In genomic region chr13:97225533-97225932, GRCh38 we compare ENCODE assay signal across 8 cellular contexts. TPM values are rescaled to one million over a fixed set of nuclear protein-coding genes. Genes with fewer than 3 reads are reported as not detected.
A peak's percentile ranks its signal among the peaks of the same experiment; 100 is the strongest.
DNase-seq lines count a peak whose midpoint lies in the region; ATAC-seq and TF ChIP-seq lines count a peak whose summit lies in the region.

No MANE protein-coding gene starts in this region.

- peak overlapping the region; percentile 93 for H3K27ac Mint-ChIP-seq in HFFc6
- H3K27ac Mint-ChIP-seq in naive thymus-derived CD4-positive, alpha-beta T cell: peak overlapping the region; percentile 80 to 98 (median 94)

- H3K79me2 ChIP-seq in ACC112 (ENCODE audit: control insufficient read depth, insufficient read depth, low read length, unreplicated experiment): peaks cover 74% of the 10 kb centered on the region

- intact Hi-C loops in naive thymus-derived CD4-positive, alpha-beta T cell (cut with micrococcal nuclease): loop anchor here (2.0 to 10.0 kb wide), 4 partner anchors 13 to 1349 kb away; partner anchors contain the start of gene STK24 (in 1 of the 2)

- peaks cover 74% of the 10 kb centered on the region for H3K4me1 Mint-ChIP-seq in HFFc6 (ENCODE audit: low read depth)
- H3K4me1 Mint-ChIP-seq in naive thymus-derived CD4-positive, alpha-beta T cell: peaks cover 46 to 78% (median 62%) of the 10 kb centered on the region in 7 donors

- ATAC-seq in naive thymus-derived CD4-positive, alpha-beta T cell: no peak

- no peaks in the 10 kb centered on the region for H3K27me3 ChIP-seq in ACC112 (ENCODE audit: insufficient read depth, low read length)
- H3K27me3 ChIP-seq in naive thymus-derived CD4-positive, alpha-beta T cell (ENCODE audit: control insufficient read depth in 2 of 2, insufficient read depth in 2 of 2, low read length in 2 of 2): no peaks in the 10 kb centered on the region

- no peaks in the 10 kb centered on the region for H3K9me3 ChIP-seq in naive thymus-derived CD4-positive, alpha-beta T cell (ENCODE audit: control insufficient read depth in 2 of 3, low read length in 3 of 3)

- no peaks in the 10 kb centered on the region; the same call in 1 of the 2 replicates for H3K27me3 Mint-ChIP-seq in HFFc6 (ENCODE audit: insufficient read depth)
- H3K27me3 Mint-ChIP-seq in naive thymus-derived CD4-positive, alpha-beta T cell: no peaks in the 10 kb centered on the region

- H3K9me3 Mint-ChIP-seq in HFFc6: no peaks in the 10 kb centered on the region
- H3K9me3 Mint-ChIP-seq in naive thymus-derived CD4-positive, alpha-beta T cell: no peaks in the 10 kb centered on the region

- H2AFZ ChIP-seq in ACC112 (ENCODE audit: low read length, unreplicated experiment): no peak overlapping the region

- CTCF ChIA-PET in naive thymus-derived CD4-positive, alpha-beta T cell (lab: Charles Lee): interaction anchor here (0.6 to 0.9 kb wide), 2 partner anchors 115 to 1480 kb away, joined by 3 read pairs; no protein-coding TSS in a partner anchor

- H3K36me3 Mint-ChIP-seq in HFFc6 (ENCODE audit: low read depth): peaks cover 55% of the 10 kb centered on the region
- peaks cover 0 to 9% (median 5%) of the 10 kb centered on the region in 5 donors for H3K36me3 Mint-ChIP-seq in naive thymus-derived CD4-positive, alpha-beta T cell

- H3K4me3 ChIP-seq in ACC112 (ENCODE audit: low read depth, low read length): peak overlapping the region; percentile 94
- H3K4me3 ChIP-seq in naive thymus-derived CD4-positive, alpha-beta T cell (ENCODE audit: low read length): peak overlapping the region; percentile 80

- POLR2A ChIA-PET in naive thymus-derived CD4-positive, alpha-beta T cell (lab: Charles Lee): interaction anchor here (3.4 to 5.1 kb wide), 2 partner anchors 13 to 207 kb away, joined by 16 to 39 read pairs; partner anchors contain the start of gene RAP2A

- no peaks in the 10 kb centered on the region for H3K36me3 ChIP-seq in ACC112 (ENCODE audit: insufficient read depth, low read length)
- no peaks in the 10 kb centered on the region for H3K36me3 ChIP-seq in naive thymus-derived CD4-positive, alpha-beta T cell (ENCODE audit: control insufficient read depth in 2 of 3, insufficient read depth in 3 of 3, low read length in 3 of 3)

- H3K27ac ChIP-seq in ACC112 (ENCODE audit: low read depth, low read length): peak overlapping the region; percentile 97
- H3K27ac ChIP-seq in naive thymus-derived CD4-positive, alpha-beta T cell (ENCODE audit: low read depth, low read length): peak overlapping the region; percentile 81

- H3K4me3 Mint-ChIP-seq in HFFc6: peak overlapping the region; percentile 99
- H3K4me3 Mint-ChIP-seq in naive thymus-derived CD4-positive, alpha-beta T cell: peak overlapping the region; percentile 60 to 96 (median 95)

- H3K4me1 ChIP-seq in ACC112 (ENCODE audit: control insufficient read depth, insufficient read depth, low read length, unreplicated experiment): peaks cover 22% of the 10 kb centered on the region
- H3K4me1 ChIP-seq in naive thymus-derived CD4-positive, alpha-beta T cell (ENCODE audit: control insufficient read depth in 2 of 2, insufficient read depth in 2 of 2, low read length in 2 of 2): peaks cover 43 to 44% of the 10 kb centered on the region in 2 donors

- DNase-seq in HFFc6 (no peak), cerebellar cortex (ENCODE audit: low spot score) (peak; percentile 44), NCI-H1105 treated with DMSO at 0.1 percent for 48 hours (lab: John Stamatoyannopoulos, UW) (no peak), NCI-H2171 treated with DMSO at 0.1 percent for 48 hours (lab: John Stamatoyannopoulos, UW) (no peak), A172 (ENCODE audit: low spot score) (no peak), NCI-H524 (lab: John Stamatoyannopoulos, UW) (no peak)
- no peak for DNase-seq in naive thymus-derived CD4-positive, alpha-beta T cell

- no peak for TF ChIP-seq CTCF in HFFc6 (IDR thresholded peaks at IDR 0.05)

RNA-seq across cellular contexts. Expression of gene MBNL2, which starts 3.4 kb away (rescaled TPM):
- total RNA-seq in HFFc6 (2021; fragmentation: NEBNext Ultra II Directional; extraction: Animal tissue kit (Norgen Biotek cat#: 25700)): 100 to 1,000 TPM in 3 of 6 experiments, 10 to 100 TPM in 3; 78.5 to 138 (median 99.8) TPM
- total RNA-seq in naive thymus-derived CD4-positive, alpha-beta T cell: 10 to 100 TPM; 13.4 to 28.6 (median 24.6) TPM
- polyA plus RNA-seq in naive thymus-derived CD4-positive, alpha-beta T cell: 10 to 100 TPM; 15.1 to 15.4 TPM
- 176 and 204 TPM in 2 replicates for total RNA-seq in A172 (2014; rRNA removed; shearing (Covaris generic))
